Comparison of ENCODE assay signal across 22 cellular contexts in genomic region chr12:106481246-106481645, GRCh38.
DNase-seq lines count a peak whose midpoint lies in the region; FAIRE-seq and TF ChIP-seq lines count a peak whose summit lies in the region.
"Had no signal": no experiment of that assay in that cellular context is flagged by ENCODE, and none has a peak within 500 bp of the region (broad histone marks: within the 10 kb centered on the region; RNA-seq: fewer than 3 reads in every experiment).

No MANE protein-coding gene starts in this region.

- no peak overlapping the region for H3K9ac ChIP-seq in mammary epithelial cell (ENCODE audit: insufficient read depth, low read length)
- H3K9ac ChIP-seq: BLaER1 had no signal

- peaks cover 2% of the 10 kb centered on the region for H3K36me3 ChIP-seq in osteoblast (ENCODE audit: insufficient read depth, low read length)
- H3K36me3 ChIP-seq in mammary epithelial cell (ENCODE audit: insufficient read depth, low read length): no peaks in the 10 kb centered on the region
- H3K36me3 ChIP-seq: HAP-1 had no signal

- intact Hi-C loops in mammary epithelial cell (cut with micrococcal nuclease): loop anchor here (1.0 kb wide), 1 partner anchor 15 kb away; no protein-coding TSS in a partner anchor

- DNase-seq in GM12891 (ENCODE audit: insufficient read length, low spot score): no peak
- no peak for DNase-seq in nephron progenitor cell
- peak; percentile 64 for DNase-seq in osteoblast (ENCODE audit: insufficient read length, low spot score, missing footprints)
- DNase-seq in mammary epithelial cell: no peak
- no peak for DNase-seq in iPS-NIHi11 (ENCODE audit: low spot score)
- DNase-seq in GOT3 (lab: John Stamatoyannopoulos, UW): no peak
- DNase-seq: Caco-2; CD4-positive, CD25-positive, alpha-beta regulatory T cell; CD8-positive, alpha-beta T cell; DMS153; DND-41; HFFc6 had no signal

- H3K4me2 ChIP-seq in osteoblast (ENCODE audit: insufficient read depth, low read length) (no peak overlapping the region), mammary epithelial cell (ENCODE audit: insufficient read depth, low read depth, low read length) (no peak overlapping the region)
- H3K4me2 ChIP-seq: BLaER1, GM23338 had no signal

- no peaks in the 10 kb centered on the region for H3K27me3 Mint-ChIP-seq in nephron progenitor cell (ENCODE audit: low read depth, poor library complexity)
- H3K27me3 Mint-ChIP-seq: B cell; CD4-positive, CD25-positive, alpha-beta regulatory T cell had no signal

- no peak overlapping the region for H3K27ac ChIP-seq in osteoblast (ENCODE audit: low read depth, low read length)
- no peak overlapping the region for H3K27ac ChIP-seq in mammary epithelial cell (ENCODE audit: insufficient read depth, low read depth, low read length)
- H3K27ac ChIP-seq: 22Rv1, BLaER1, C4-2B had no signal

- H2AFZ ChIP-seq in osteoblast (ENCODE audit: low read length): no peak overlapping the region
- H2AFZ ChIP-seq in mammary epithelial cell (ENCODE audit: low read depth, low read length): no peak overlapping the region
- H2AFZ ChIP-seq: GM23338 had no signal

- dilution Hi-C loops in mammary epithelial cell (cut with HindIII; ENCODE audit: low sequenced_read_pairs): no loop called here

- no peaks in the 10 kb centered on the region for H3K79me2 ChIP-seq in osteoblast (ENCODE audit: insufficient read depth, low read length)
- no peaks in the 10 kb centered on the region for H3K79me2 ChIP-seq in mammary epithelial cell (ENCODE audit: insufficient read depth, low read length)

- H3K27me3 ChIP-seq in osteoblast (ENCODE audit: insufficient read depth, low read length) (no peaks in the 10 kb centered on the region), mammary epithelial cell (ENCODE audit: insufficient read depth, low read length) (no peaks in the 10 kb centered on the region)
- H3K27me3 ChIP-seq: BLaER1 had no signal

- peak; percentile 9 for FAIRE-seq in GM12891 (lab: Jason Lieb, UNC)
- FAIRE-seq: A204.1, G401.6, GM19239, H54 had no signal

- WGBS in mammary epithelial cell (ENCODE audit: low coverage, missing lambda C conversion rate): 100% methylated on average over 6 of the region's 6 CpGs

- H3K9me3 Mint-ChIP-seq in nephron progenitor cell: peaks cover 28% of the 10 kb centered on the region
- H3K9me3 Mint-ChIP-seq: CD8-positive, alpha-beta T cell; HFFc6 had no signal

- BruUV-seq in mammary epithelial cell (replicated peaks; lab: Mats Ljungman, UMichigan): no TSS peak

- CTCF ChIA-PET in mammary epithelial cell (lab: Charles Lee; ENCODE audit: low non-redundant PET): no interaction called here

- no peak overlapping the region for H3K4me3 Mint-ChIP-seq in nephron progenitor cell
- H3K4me3 Mint-ChIP-seq: B cell; CD4-positive, CD25-positive, alpha-beta regulatory T cell; CD8-positive, alpha-beta T cell; GM23338; HFFc6 had no signal

- H3K4me3 ChIP-seq in osteoblast (ENCODE audit: insufficient read depth, low read length): no peak overlapping the region
- no peak overlapping the region for H3K4me3 ChIP-seq in mammary epithelial cell (replicated peaks in 1 of 3; ENCODE audit: insufficient read depth in 1 of 3, low read depth in 2 of 3, low read length in 3 of 3)
- H3K4me3 ChIP-seq: BLaER1, GM23338, HAP-1 had no signal

- peak overlapping the region; percentile 35 for H3K27ac Mint-ChIP-seq in nephron progenitor cell
- H3K27ac Mint-ChIP-seq: B cell; CD4-positive, CD25-positive, alpha-beta regulatory T cell; CD8-positive, alpha-beta T cell; GM23338; HFFc6 had no signal

- H3K4me1 ChIP-seq in osteoblast (ENCODE audit: insufficient read depth, low read length) (no peaks in the 10 kb centered on the region), mammary epithelial cell (ENCODE audit: insufficient read depth, low read length) (no peaks in the 10 kb centered on the region)
- H3K4me1 ChIP-seq: BLaER1, Caco-2, HAP-1 had no signal

- H4K20me1 ChIP-seq in osteoblast (ENCODE audit: insufficient read depth, low read length) (no peaks in the 10 kb centered on the region), mammary epithelial cell (ENCODE audit: insufficient read depth, low read length) (no peaks in the 10 kb centered on the region)
- H4K20me1 ChIP-seq: BLaER1 had no signal

- no peaks in the 10 kb centered on the region for H3K9me3 ChIP-seq in osteoblast (ENCODE audit: low read depth, low read length)
- no peaks in the 10 kb centered on the region for H3K9me3 ChIP-seq in mammary epithelial cell (replicated peaks; ENCODE audit: insufficient read depth, low read length)
- H3K9me3 ChIP-seq: Caco-2, HAP-1 had no signal

- in situ Hi-C loops in mammary epithelial cell (cut with MboI; ENCODE audit: low sequenced_read_pairs in 2 of 2): no loop called here

- H3K4me1 Mint-ChIP-seq in nephron progenitor cell: peaks cover 27% of the 10 kb centered on the region
- H3K4me1 Mint-ChIP-seq: B cell had no signal

- TF ChIP-seq POLR2A in GM12891 (IDR thresholded peaks at IDR 0.05; ENCODE audit: low read depth, low read length): no peak

- peaks cover 77% of the 10 kb centered on the region for H3K36me3 Mint-ChIP-seq in nephron progenitor cell (ENCODE audit: low read depth)

- TF ChIP-seq CTCF in nephron progenitor cell (IDR thresholded peaks at IDR 0.05): no peak
- no peak for TF ChIP-seq CTCF in osteoblast (IDR thresholded peaks at IDR 0.05; ENCODE audit: extremely low read depth, low read depth, low read length)
- TF ChIP-seq CTCF in mammary epithelial cell (conservative IDR thresholded peaks at IDR 0.05 in 1 of 2, IDR thresholded peaks at IDR 0.05 in 1 of 2; ENCODE audit: extremely low read depth in 1 of 2, insufficient read depth in 1 of 2, low read depth in 1 of 2, low read length in 2 of 2): no peak

TF ChIP-seq in GM12891, 5 proteins besides CTCF, POLR2A, EP300 and RAD21:
- TF ChIP-seq POLR2AphosphoS5 (IDR thresholded peaks at IDR 0.05; ENCODE audit: low read depth, low read length) (no peak), SPI1 (IDR thresholded peaks at IDR 0.05; ENCODE audit: low read depth, low read length) (no peak), TAF1 (IDR thresholded peaks at IDR 0.05; ENCODE audit: low read depth, low read length) (no peak), PAX5 (IDR thresholded peaks at IDR 0.05; ENCODE audit: insufficient read depth, low read length, severe bottlenecking) (no peak), POU2F2 (IDR thresholded peaks at IDR 0.05; ENCODE audit: low read depth, low read length) (no peak)
